In the genomic region with DNA sequence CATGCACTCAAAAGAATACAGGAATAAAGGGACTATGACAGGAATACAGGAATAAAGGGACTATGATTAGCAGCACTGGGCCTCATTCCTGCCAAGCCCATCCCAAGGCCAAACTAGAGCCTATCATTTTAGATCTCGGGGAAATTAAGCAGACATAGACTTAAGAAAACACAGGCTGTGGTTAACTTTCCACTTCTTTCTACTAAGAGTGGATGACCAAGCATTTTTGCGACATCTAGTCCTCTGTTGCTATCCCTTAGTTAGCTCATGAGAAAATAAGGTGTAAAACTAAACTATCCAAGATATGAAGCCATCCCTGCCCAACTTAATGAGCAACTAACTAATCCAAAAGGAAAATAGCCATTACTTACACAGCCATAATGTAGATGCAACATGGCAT, we compare ENCODE assay signal across 26 cellular contexts. TPM values are rescaled to one million over a fixed set of nuclear protein-coding genes. Genes with fewer than 3 reads are reported as not detected.
"Had no signal": no experiment of that assay in that cellular context is flagged by ENCODE, and none has a peak within 500 bp of the region (broad histone marks: within the 10 kb centered on the region; RNA-seq: fewer than 3 reads in every experiment).

No MANE protein-coding gene starts in this region.

- DNase-seq: activated gamma-delta T cell treated with Interleukin-2 at 50 U/mL for 16 hours; activated T-cell treated with anti-CD3 and anti-CD28 coated beads, Interleukin-2, amount 50 U/mL, for 1 hour; adrenal gland; caudate nucleus; effector CD4-positive, alpha-beta T cell; glutamatergic neuron; islet precursor cell; left cardiac atrium; pancreas; right cardiac atrium; stimulated activated CD4-positive, alpha-beta T cell treated with anti-CD3 and anti-CD28 coated beads, Interleukin-12 subunit alpha, Interleukin-12 subunit beta, amount 100 ng/mL, for 4 hours; stimulated activated CD4-positive, alpha-beta T cell treated with anti-CD3 and anti-CD28 coated beads, Interleukin-4, amount 100 ng/mL, for 4 hours; substantia nigra; T-cell; thyroid gland; upper lobe of right lung had no signal

- H3K4me1 ChIP-seq: adrenal gland, pancreas had no signal

- H3K27ac ChIP-seq: adrenal gland, pancreas, thyroid gland, upper lobe of right lung had no signal

- H3K9me3 Mint-ChIP-seq: dendritic cell treated with granulocyte-macrophage colony-stimulating factor and Interleukin-4, amounts not matched to agents 40 ng/mL and 50 ng/mL, for 4 days; memory B cell; nephron; stimulated activated naive CD8-positive, alpha-beta T cell treated with anti-CD3 and anti-CD28 coated beads, Interleukin-15, Interleukin-2, amounts not matched to agents 100 ng/mL and 50 ng/mL, for 24 hours; T-helper 2 cell treated with Interferon-gamma antibody and Interleukin-4, amounts not matched to agents 5 μg/mL and 100 μg/mL, for 36 hours; WTC11 had no signal

- H3K4me1 Mint-ChIP-seq: activated naive CD4-positive, alpha-beta T cell treated with anti-CD3 and anti-CD28 coated beads, Interleukin-2, amount 50 U/mL, for 24 hours; memory B cell had no signal

- FAIRE-seq: frontal cortex, pancreas, TTC549 had no signal

- H3K27me3 ChIP-seq: pancreas, thyroid gland had no signal

- ATAC-seq: left cardiac atrium, pancreas, right cardiac atrium, T-cell, upper lobe of right lung, WTC11 had no signal

- H3K27ac Mint-ChIP-seq: activated naive CD4-positive, alpha-beta T cell treated with anti-CD3 and anti-CD28 coated beads, Interleukin-2, amount 50 U/mL, for 24 hours; dendritic cell treated with granulocyte-macrophage colony-stimulating factor and Interleukin-4, amounts not matched to agents 40 ng/mL and 50 ng/mL, for 4 days; memory B cell; nephron; stimulated activated naive CD8-positive, alpha-beta T cell treated with anti-CD3 and anti-CD28 coated beads, Interleukin-15, Interleukin-2, amounts not matched to agents 100 ng/mL and 50 ng/mL, for 24 hours; T-cell; T-helper 2 cell treated with Interferon-gamma antibody and Interleukin-4, amounts not matched to agents 5 μg/mL and 100 μg/mL, for 36 hours; WTC11 had no signal

- H3K36me3 ChIP-seq: adrenal gland, pancreas, thyroid gland, upper lobe of right lung had no signal

- H3K9me3 ChIP-seq: adrenal gland, pancreas, thyroid gland, upper lobe of right lung had no signal

- H3K4me3 ChIP-seq: adrenal gland, pancreas, thyroid gland, upper lobe of right lung had no signal

- H3K4me3 Mint-ChIP-seq: activated naive CD4-positive, alpha-beta T cell treated with anti-CD3 and anti-CD28 coated beads, Interleukin-2, amount 50 U/mL, for 24 hours; dendritic cell treated with granulocyte-macrophage colony-stimulating factor and Interleukin-4, amounts not matched to agents 40 ng/mL and 50 ng/mL, for 4 days; memory B cell; nephron; stimulated activated naive CD8-positive, alpha-beta T cell treated with anti-CD3 and anti-CD28 coated beads, Interleukin-15, Interleukin-2, amounts not matched to agents 100 ng/mL and 50 ng/mL, for 24 hours; T-cell; T-helper 2 cell treated with Interferon-gamma antibody and Interleukin-4, amounts not matched to agents 5 μg/mL and 100 μg/mL, for 36 hours; WTC11 had no signal

- H3K36me3 Mint-ChIP-seq: activated naive CD4-positive, alpha-beta T cell treated with anti-CD3 and anti-CD28 coated beads, Interleukin-2, amount 50 U/mL, for 24 hours; memory B cell; T-cell; WTC11 had no signal

RNA-seq across cellular contexts. Expression of a gene that starts 5.9 kb away (rescaled TPM):
- total RNA-seq: mononuclear cell, right cardiac atrium had no signal
